In genomic region chr1:42153598-42153995, GRCh38 we compare ENCODE assay signal across 24 cellular contexts. TPM values are rescaled to one million over a fixed set of nuclear protein-coding genes. Genes with fewer than 3 reads are reported as not detected.
DNase-seq lines count a peak whose midpoint lies in the region; FAIRE-seq and TF ChIP-seq lines count a peak whose summit lies in the region.
"Had no signal": no experiment of that assay in that cellular context is flagged by ENCODE, and none has a peak within 500 bp of the region (broad histone marks: within the 10 kb centered on the region; RNA-seq: fewer than 3 reads in every experiment).

No MANE protein-coding gene starts in this region.

- H3K79me2 ChIP-seq in H1 (ENCODE audit: control insufficient read depth in 1 of 2, insufficient read depth in 2 of 2, low read length in 2 of 2) = no peaks in the 10 kb centered on the region
- no peaks in the 10 kb centered on the region for H3K79me2 ChIP-seq in neural progenitor cell (ENCODE audit: low read depth)

- H3K27ac ChIP-seq in Peyer's patch = peak overlapping the region in 3 of 4 donors; percentile 57 to 88 (median 85)
- H3K27ac ChIP-seq in H1 (ENCODE audit: low read depth, low read length) = no peak overlapping the region
- no peak overlapping the region for H3K27ac ChIP-seq in neural progenitor cell
- peak overlapping the region in 3 of 4 donors; percentile 53 to 63 (median 57) for H3K27ac ChIP-seq in transverse colon

- no peaks in the 10 kb centered on the region; the same call in 1 of the 2 replicates for H3K23me2 ChIP-seq in H1 (ENCODE audit: low read depth, low read length)

- no peak overlapping the region for H2AK5ac ChIP-seq in H1 (ENCODE audit: low read depth, low read length)

- H3K4me1 Mint-ChIP-seq in neural progenitor cell = no peaks in the 10 kb centered on the region
- H3K4me1 Mint-ChIP-seq: H9 had no signal

- H2BK15ac ChIP-seq in H1 (ENCODE audit: low read length) = no peak overlapping the region

- H3K4me2 ChIP-seq in H1 (ENCODE audit: insufficient read depth in 1 of 2, low read depth in 2 of 2, low read length in 2 of 2) (no peak overlapping the region), neural progenitor cell (no peak overlapping the region)

- no peak overlapping the region for H3K27ac Mint-ChIP-seq in neural progenitor cell
- H3K27ac Mint-ChIP-seq: CD4-positive, alpha-beta T cell had no signal

- H3K36me3 ChIP-seq in Peyer's patch (no peaks in the 10 kb centered on the region), H1 (ENCODE audit: control insufficient read depth in 2 of 4, insufficient read depth in 4 of 4, low read length in 3 of 4) (no peaks in the 10 kb centered on the region), neural progenitor cell (no peaks in the 10 kb centered on the region), transverse colon (no peaks in the 10 kb centered on the region)
- H3K36me3 ChIP-seq: BE2C had no signal

- H3K27me3 Mint-ChIP-seq in neural progenitor cell (ENCODE audit: insufficient read depth, low read depth) = peaks cover 5% of the 10 kb centered on the region
- H3K27me3 Mint-ChIP-seq: CD4-positive, alpha-beta T cell had no signal

- H2BK12ac ChIP-seq in H1 (ENCODE audit: low read depth, low read length) = no peak overlapping the region

- H3K4me1 ChIP-seq in Peyer's patch (peaks cover 0 to 26% (median 2%) of the 10 kb centered on the region in 4 donors), H1 (replicated peaks in 1 of 4; ENCODE audit: control insufficient read depth in 3 of 4, insufficient read depth in 4 of 4, low read length in 3 of 4) (no peaks in the 10 kb centered on the region), neural progenitor cell (no peaks in the 10 kb centered on the region), transverse colon (peaks cover 0 to 16% (median 4%) of the 10 kb centered on the region in 4 donors)
- H3K4me1 ChIP-seq: BE2C had no signal

- H3K4me3 Mint-ChIP-seq in neural progenitor cell = peak overlapping the region; percentile 10
- H3K4me3 Mint-ChIP-seq: CD4-positive, alpha-beta T cell; H9; IgD-negative memory B cell had no signal

- TF ChIP-seq EP300 in H1 (IDR thresholded peaks at IDR 0.05; ENCODE audit: borderline replicate concordance in 1 of 2, low read depth in 2 of 2, low read length in 2 of 2) (no peak), transverse colon (IDR thresholded peaks at IDR 0.05; ENCODE audit: low read depth) (no peak)

- no peaks in the 10 kb centered on the region for H3K9me3 ChIP-seq in Peyer's patch
- H3K9me3 ChIP-seq in H1 (ENCODE audit: insufficient read depth in 2 of 2, low read depth in 1 of 2, low read length in 1 of 2) = no peaks in the 10 kb centered on the region
- H3K9me3 ChIP-seq in neural progenitor cell (ENCODE audit: low read depth) = no peaks in the 10 kb centered on the region
- H3K9me3 ChIP-seq in transverse colon = no peaks in the 10 kb centered on the region
- H3K9me3 ChIP-seq: BE2C, Caco-2 had no signal

- WGBS in H1 (ENCODE audit: extremely low coverage in 1 of 2, insufficient coverage in 1 of 2, insufficient read length in 1 of 2, insufficient replicate concordance in 2 of 2, low coverage in 1 of 2, low lambda C conversion rate in 2 of 2, missing lambda C conversion rate in 1 of 2), 2 experiments = 91% methylated on average over 6 of the region's 6 CpGs; no CpG with 5 or more reads in 1 of the 2 experiments
- 72% methylated on average over 3 of the region's 6 CpGs; no CpG with 5 or more reads in 1 of the 2 donors for WGBS in transverse colon (ENCODE audit: low coverage in 1 of 2), 2 donors

- TF ChIP-seq POLR2A in Peyer's patch (IDR thresholded peaks at IDR 0.05) (no peak), H1 (IDR thresholded peaks at IDR 0.05; ENCODE audit: control extremely low read depth in 1 of 2, low read depth in 2 of 2, low read length in 2 of 2) (no peak), transverse colon (IDR thresholded peaks at IDR 0.05) (no peak)

- in situ Hi-C loops in transverse colon (cut with MboI; ENCODE audit: low pct_ligation_motif_present in 1 of 4, low pct_unique_long_range_greater_than_20kb in 1 of 4, low sequenced_read_pairs in 3 of 4) = no loop called here

- peak in 2 of 3 donors; percentile 64 to 72 for DNase-seq in Peyer's patch
- DNase-seq in H1 (ENCODE audit: low read depth in 1 of 2, low spot score in 2 of 2) = no peak
- DNase-seq in neural progenitor cell (ENCODE audit: low spot score) = no peak
- peak; percentile 43 for DNase-seq in transverse colon
- DNase-seq in DMS 273 (lab: John Stamatoyannopoulos, UW; ENCODE audit: unreplicated experiment) = no peak
- no peak for DNase-seq in NK-92 (lab: John Stamatoyannopoulos, UW; ENCODE audit: unreplicated experiment)
- DNase-seq in dedifferentiated amniotic fluid mesenchymal stem cell (ENCODE audit: extremely low spot score) = no peak
- DNase-seq: ACHN; BE2C; C1 segment of cervical spinal cord; Caco-2; CD4-positive, alpha-beta T cell; DMS153; DMS79; GDM1; GOT3; H9 had no signal

- no peak overlapping the region for H3K4ac ChIP-seq in H1 (replicated peaks; ENCODE audit: insufficient read length, low read depth, low read length)

- no peaks in the 10 kb centered on the region for H4K20me1 ChIP-seq in H1 (replicated peaks in 1 of 2; ENCODE audit: control insufficient read depth in 1 of 2, insufficient read depth in 2 of 2, low read length in 2 of 2)
- H4K20me1 ChIP-seq in neural progenitor cell (ENCODE audit: low read depth) = no peaks in the 10 kb centered on the region

- POLR2A ChIA-PET in H1 (lab: Charles Lee; ENCODE audit: partially characterized antibody) = interaction anchor here (0.8 kb wide), 1 partner anchor 44 kb away, joined by 3 read pairs; no protein-coding TSS in a partner anchor

- TF ChIP-seq RAD21 in H1 (IDR thresholded peaks at IDR 0.05 in 1 of 2, conservative IDR thresholded peaks at IDR 0.05 in 1 of 2; ENCODE audit: low read depth in 2 of 2, low read length in 2 of 2) = no peak

- no peak overlapping the region for H4K91ac ChIP-seq in H1 (replicated peaks; ENCODE audit: insufficient read length, low read length)

- no peaks in the 10 kb centered on the region for H3K36me3 Mint-ChIP-seq in neural progenitor cell
- H3K36me3 Mint-ChIP-seq: IgD-negative memory B cell had no signal

- intact Hi-C loops in transverse colon (cut with DNase I; ENCODE audit: low total_unique reads) = no loop called here

- no peak overlapping the region for H2BK120ac ChIP-seq in H1 (replicated peaks; ENCODE audit: low read depth, low read length)

- H3K9ac ChIP-seq in H1 (replicated peaks in 1 of 4; ENCODE audit: extremely low read depth in 1 of 4, low read depth in 3 of 4, low read length in 3 of 4) (no peak overlapping the region), neural progenitor cell (no peak overlapping the region)

- CTCF ChIA-PET in H1 (lab: Charles Lee; ENCODE audit: partially characterized antibody) = interaction anchor here (0.6 to 1.3 kb wide), 2 partner anchors 20 to 234 kb away, joined by 3 to 6 read pairs; no protein-coding TSS in a partner anchor

- H4K8ac ChIP-seq in H1 (ENCODE audit: extremely low read depth, insufficient read depth, low read length) = peak overlapping the region; percentile 19; the same call in 1 of the 2 replicates

- no peak overlapping the region for H3K18ac ChIP-seq in H1 (ENCODE audit: extremely low read depth, low read length)

- H3K14ac ChIP-seq in H1 (ENCODE audit: insufficient read length) = no peak overlapping the region

- TF ChIP-seq CTCF in Peyer's patch (IDR thresholded peaks at IDR 0.05) = no peak
- no peak for TF ChIP-seq CTCF in H1 (IDR thresholded peaks at IDR 0.05; ENCODE audit: control extremely low read depth in 1 of 3, insufficient read depth in 1 of 3, low read depth in 1 of 3, low read length in 3 of 3)
- TF ChIP-seq CTCF in neural progenitor cell (IDR thresholded peaks at IDR 0.05) = no peak
- no peak for TF ChIP-seq CTCF in transverse colon (IDR thresholded peaks at IDR 0.05)

- H2AFZ ChIP-seq in H1 (ENCODE audit: low read length) (no peak overlapping the region), neural progenitor cell (replicated peaks) (no peak overlapping the region)

- H3K27me3 ChIP-seq in Peyer's patch = no peaks in the 10 kb centered on the region
- H3K27me3 ChIP-seq in H1 (replicated peaks in 1 of 4; ENCODE audit: control insufficient read depth in 3 of 4, extremely low read depth in 1 of 4, insufficient read depth in 3 of 4, low read length in 3 of 4) = no peaks in the 10 kb centered on the region
- H3K27me3 ChIP-seq in neural progenitor cell = no peaks in the 10 kb centered on the region
- H3K27me3 ChIP-seq in transverse colon = no peaks in the 10 kb centered on the region
- H3K27me3 ChIP-seq: BE2C had no signal

- H4K5ac ChIP-seq in H1 (ENCODE audit: insufficient read length, low read depth, low read length) = no peak overlapping the region

- H3K56ac ChIP-seq in H1 (replicated peaks; ENCODE audit: insufficient read length, low read depth, low read length) = no peak overlapping the region

- H2BK5ac ChIP-seq in H1 (ENCODE audit: low read depth, low read length) = no peak overlapping the region

- H3K23ac ChIP-seq in H1 (ENCODE audit: insufficient read length) = no peak overlapping the region

- H3F3A ChIP-seq in neural progenitor cell (ENCODE audit: low read depth) = no peaks in the 10 kb centered on the region

- H3K4me3 ChIP-seq in Peyer's patch (peak overlapping the region in 2 of 4 donors; percentile 26 to 40), H1 (ENCODE audit: extremely low read depth in 1 of 4, insufficient read depth in 2 of 4, low read depth in 3 of 4, low read length in 4 of 4) (no peak overlapping the region), neural progenitor cell (no peak overlapping the region), transverse colon (no peak overlapping the region)

- no peaks in the 10 kb centered on the region for H3K9me3 Mint-ChIP-seq in neural progenitor cell
- H3K9me3 Mint-ChIP-seq: CD4-positive, alpha-beta T cell; H9; IgD-negative memory B cell had no signal

- H3K79me1 ChIP-seq in H1 (ENCODE audit: low read depth, low read length) = no peaks in the 10 kb centered on the region

- FAIRE-seq in H1 (lab: Jason Lieb, UNC) = no peak
- FAIRE-seq: A204.1, D721Med, GM12892, GM18507, HTR-8/SVneo had no signal

- no peak overlapping the region for H2BK20ac ChIP-seq in H1 (ENCODE audit: low read length)

RNA-seq across cellular contexts. Expression of gene GUCA2B, which starts 0.4 kb away (rescaled TPM):
- total RNA-seq in Peyer's patch (100 to 1,000 TPM in 3 of 4 donors, 10 to 100 TPM in 1; 35.5 to 708 (median 256) TPM), neural progenitor cell (ENCODE audit: low replicate concordance) (not detected in 2 replicates), transverse colon (100 to 1,000 TPM in 3 of 4 donors, not detected in 1; 116 to 259 (median 223) TPM)
- total RNA-seq in H1 (2021; fragmentation: NEBNext Ultra II Directional; extraction: Animal tissue kit (Norgen Biotek cat#: 25700)) = not detected in 2 replicates
- polyA plus RNA-seq in H1 (2011; rRNA removed) = not detected in 2 replicates
- polyA plus RNA-seq in H1 (2011; cell fraction: cytosol; rRNA removed) = not detected
- not detected for polyA plus RNA-seq in H1 (2011; cell fraction: nucleus; rRNA removed)
- polyA plus RNA-seq in H1 (2012, experiment 1 of 2) = not detected in 4 replicates
- not detected for polyA plus RNA-seq in H1 (2012, experiment 2 of 2)
- polyA plus RNA-seq in H1 (2013, experiment 1 of 2) = not detected
- not detected for polyA plus RNA-seq in H1 (2013, experiment 2 of 2)
- polyA minus RNA-seq in H1 (2011; rRNA and poly(A)+ RNA removed) = not detected in 2 replicates
- polyA minus RNA-seq in H1 (2011; cell fraction: cytosol; rRNA and poly(A)+ RNA removed) = not detected
- polyA minus RNA-seq in H1 (2011; cell fraction: nucleus; rRNA and poly(A)+ RNA removed) = not detected
- total RNA-seq: CD4-positive, alpha-beta T cell; Daoy; H9 had no signal
- polyA plus RNA-seq: IgD-negative memory B cell had no signal

RNA-seq across cellular contexts. Expression of gene GUCA2A, which starts 10.9 kb away (rescaled TPM):
- total RNA-seq in Peyer's patch = 1,000 to 10,000 TPM in 3 of 4 donors, 10 to 100 TPM in 1; 27.2 to 4,654 (median 2,038) TPM
- not detected in 2 replicates for total RNA-seq in H1 (2021; fragmentation: NEBNext Ultra II Directional; extraction: Animal tissue kit (Norgen Biotek cat#: 25700))
- not detected in 2 replicates for polyA plus RNA-seq in H1 (2011; rRNA removed)
- not detected for polyA plus RNA-seq in H1 (2011; cell fraction: cytosol; rRNA removed)
- not detected for polyA plus RNA-seq in H1 (2011; cell fraction: nucleus; rRNA removed)
- not detected in 4 replicates for polyA plus RNA-seq in H1 (2012, experiment 1 of 2)
- polyA plus RNA-seq in H1 (2012, experiment 2 of 2) = not detected
- polyA plus RNA-seq in H1 (2013, experiment 1 of 2) = not detected
- polyA plus RNA-seq in H1 (2013, experiment 2 of 2) = not detected
- not detected in 2 replicates for polyA minus RNA-seq in H1 (2011; rRNA and poly(A)+ RNA removed)
- polyA minus RNA-seq in H1 (2011; cell fraction: cytosol; rRNA and poly(A)+ RNA removed) = not detected
- not detected for polyA minus RNA-seq in H1 (2011; cell fraction: nucleus; rRNA and poly(A)+ RNA removed)
- not detected in 2 replicates for total RNA-seq in neural progenitor cell (ENCODE audit: low replicate concordance)
- total RNA-seq in transverse colon = 1,000 to 10,000 TPM in 2 of 4 donors, 100 to 1,000 TPM in 1, 1 to 10 TPM in 1; 3.2 to 2,017 (median 1,376) TPM
- total RNA-seq: CD4-positive, alpha-beta T cell; Daoy; H9 had no signal
- polyA plus RNA-seq: IgD-negative memory B cell had no signal

Comparison
In these comparisons a context has a peak if more than half of its experiments do, and no peak if none do; other contexts are left out.
1. DNase-seq: peak in Peyer's patch (2 of 3) and transverse colon (single experiment); none in H1 (0 of 2), neural progenitor cell (single experiment), DMS 273 (single experiment), NK-92 (single experiment) and dedifferentiated amniotic fluid mesenchymal stem cell (single experiment).
2. H3K27ac ChIP-seq: peak in Peyer's patch (3 of 4) and transverse colon (3 of 4); none in H1 (single experiment) and neural progenitor cell (single experiment).